In the genomic region with DNA sequence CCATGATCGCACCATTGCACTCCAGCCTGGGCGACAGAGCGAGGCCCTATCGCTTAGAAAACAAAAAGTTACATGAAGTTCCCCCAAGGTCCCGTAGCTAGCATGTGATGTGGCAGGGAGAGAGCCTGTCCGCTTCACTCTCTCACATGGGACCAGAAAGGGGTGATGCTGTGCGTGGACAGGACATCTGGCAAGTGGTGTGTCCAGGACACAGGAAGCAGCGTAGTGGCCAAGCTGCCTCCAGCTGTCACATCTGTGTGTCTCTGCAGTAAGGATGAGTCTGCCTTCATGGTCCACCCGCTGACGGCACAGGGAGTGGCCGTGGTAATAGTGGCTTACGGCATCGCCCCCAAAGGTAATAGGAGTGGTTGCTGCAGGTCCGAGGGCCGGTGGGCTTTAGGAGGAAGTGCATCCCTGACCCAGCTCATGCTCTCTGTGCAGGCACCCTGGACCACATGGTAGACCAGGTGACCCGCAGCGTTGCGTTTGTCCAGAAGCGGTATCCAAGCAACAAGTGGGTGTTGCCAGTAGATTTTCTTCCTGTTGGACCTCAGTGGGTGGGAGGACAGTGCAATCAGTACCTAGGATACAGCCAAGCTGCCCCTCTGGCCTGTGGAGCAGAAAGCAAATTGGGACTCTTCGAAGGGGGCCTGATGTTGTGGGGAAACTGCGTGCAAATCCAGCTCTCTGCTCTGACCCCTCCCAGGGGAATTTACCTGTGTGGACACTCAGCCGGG, we compare ENCODE assay signal across 2 cellular contexts.
TF ChIP-seq lines count a peak whose summit lies in the region.

No MANE protein-coding gene starts in this region.

TF ChIP-seq in HCT116, 20 proteins besides CTCF, POLR2A, EP300 and RAD21:
- TF ChIP-seq POLR2AphosphoS5 (IDR thresholded peaks at IDR 0.05; ENCODE audit: low read depth, low read length) (0 out of 2 replicates have a peak, but pooled peaks have one; percentile 8), ELF1 (IDR thresholded peaks at IDR 0.05; ENCODE audit: borderline replicate concordance, low read depth) (no peak)

TF ChIP-seq in K562, 482 proteins besides CTCF, POLR2A, EP300 and RAD21:
- no peak for TF ChIP-seq ZNF512 (tag; IDR thresholded peaks at IDR 0.05)
- TF ChIP-seq, protein P1, sequence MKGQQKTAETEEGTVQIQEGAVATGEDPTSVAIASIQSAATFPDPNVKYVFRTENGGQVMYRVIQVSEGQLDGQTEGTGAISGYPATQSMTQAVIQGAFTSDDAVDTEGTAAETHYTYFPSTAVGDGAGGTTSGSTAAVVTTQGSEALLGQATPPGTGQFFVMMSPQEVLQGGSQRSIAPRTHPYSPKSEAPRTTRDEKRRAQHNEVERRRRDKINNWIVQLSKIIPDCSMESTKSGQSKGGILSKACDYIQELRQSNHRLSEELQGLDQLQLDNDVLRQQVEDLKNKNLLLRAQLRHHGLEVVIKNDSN (CRISPR knock-in tag; IDR thresholded peaks at IDR 0.05) = 0 out of 2 replicates have a peak, but pooled peaks have one; percentile 8
